In genomic region chr19:40217921-40218890, GRCh38 we compare ENCODE assay signal across 9 cellular contexts. TPM values are rescaled to one million over a fixed set of nuclear protein-coding genes. Genes with fewer than 3 reads are reported as not detected.
DNase-seq lines count a peak whose midpoint lies in the region; ATAC-seq and TF ChIP-seq lines count a peak whose summit lies in the region.
"Had no signal": no experiment of that assay in that cellular context is flagged by ENCODE, and none has a peak within 500 bp of the region (broad histone marks: within the 10 kb centered on the region; RNA-seq: fewer than 3 reads in every experiment).

Gene TTC9B (minus strand): TSS chr19:40218384. CDS start chr19:40218381, 3 bp downstream.

- peaks cover 3% of the 10 kb centered on the region for H3K9me3 Mint-ChIP-seq in chondrocyte (ENCODE audit: low read depth)

- peak within 1 kb of the TSS; percentile 38 for H3K4me3 Mint-ChIP-seq in chondrocyte (ENCODE audit: unreplicated experiment)

- 3% methylated on average over 37 to 76 of the region's 76 CpGs for WGBS in aorta, 2 donors

- DNase-seq in GM13976 (ENCODE audit: low spot score) (peak; percentile 80), T-helper 2 cell (peak in 3 of 5 experiments; percentile 35 to 50 (median 35)), chondrocyte (ENCODE audit: low spot score) (no peak), nucleus accumbens (lab: John Stamatoyannopoulos, UW) (peak in 35 of 56 donors; percentile 7 to 65 (median 29)), aorta (no peak)

- H3K4me3 ChIP-seq in aorta (ENCODE audit: low read length in 2 of 2) = no peak within 1 kb of the TSS

- H3K36me3 ChIP-seq in aorta (ENCODE audit: control insufficient read depth in 1 of 2, insufficient read depth in 2 of 2, low read length in 1 of 2) = no peaks in the 10 kb centered on the region

- peaks cover 17% of the 10 kb centered on the region for H3K4me1 Mint-ChIP-seq in chondrocyte (ENCODE audit: low read depth)

- H3K27me3 ChIP-seq in aorta (ENCODE audit: control insufficient read depth in 1 of 2, insufficient read depth in 2 of 2, low read length in 1 of 2) = no peaks in the 10 kb centered on the region

- no peaks in the 10 kb centered on the region for H3K9me3 ChIP-seq in aorta (ENCODE audit: control insufficient read depth, low read length)

- intact Hi-C loops in aorta (cut with DNase I) = loop anchor here in 1 of 2 donors (5.0 kb wide), 1 partner anchor 371 kb away; the partner anchor contains the start of gene FBL

- H3K27ac ChIP-seq in aorta (ENCODE audit: low read depth in 1 of 2, low read length in 2 of 2) = no peak within 1 kb of the TSS

- H3K27ac Mint-ChIP-seq in chondrocyte (ENCODE audit: unreplicated experiment) = no peak within 1 kb of the TSS

- in situ Hi-C loops in GM13976 (cut with MboI; ENCODE audit: low sequenced_read_pairs, unreplicated experiment) = no loop called here

- no peak for TF ChIP-seq CTCF in GM13976 (IDR thresholded peaks at IDR 0.05; ENCODE audit: borderline replicate concordance, control extremely low read depth, extremely low read depth, insufficient read depth, missing control alignments)
- TF ChIP-seq CTCF in chondrocyte (IDR thresholded peaks at IDR 0.05) = no peak

- ATAC-seq in aorta (ENCODE audit: low FRiP score) (no peak), GM18870 (IDR thresholded peaks at IDR 0.05; ENCODE audit: unreplicated experiment) (no peak), GM18873 (IDR thresholded peaks at IDR 0.05; ENCODE audit: low FRiP score, unreplicated experiment) (no peak), HG03196 (IDR thresholded peaks at IDR 0.05; ENCODE audit: unreplicated experiment) (no peak)

- peaks cover 19% of the 10 kb centered on the region for H3K27me3 Mint-ChIP-seq in chondrocyte (ENCODE audit: low read depth)

- no peaks in the 10 kb centered on the region for H3K4me1 ChIP-seq in aorta (ENCODE audit: control insufficient read depth in 1 of 2, insufficient read depth in 2 of 2, low read length in 2 of 2)

- H3K36me3 Mint-ChIP-seq in chondrocyte (ENCODE audit: low read depth) = no peaks in the 10 kb centered on the region

RNA-seq across cellular contexts. Expression of gene TTC9B, which starts in this region (rescaled TPM):
- total RNA-seq in chondrocyte = not detected in 3 replicates
- not detected for total RNA-seq in aorta
- polyA plus RNA-seq in aorta = under 1 TPM in 1 of 2 donors, not detected in 1; 0.26 TPM
- polyA plus RNA-seq: IgD-negative memory B cell had no signal

Comparison
In these comparisons a context has a peak if more than half of its experiments do, and no peak if none do; other contexts are left out.
1. DNase-seq: peak in GM13976 (single experiment), T-helper 2 cell (3 of 5) and nucleus accumbens (35 of 56); none in chondrocyte (single experiment) and aorta (0 of 2).